9 cellular contexts compared by ENCODE assay signal in the genomic region with DNA sequence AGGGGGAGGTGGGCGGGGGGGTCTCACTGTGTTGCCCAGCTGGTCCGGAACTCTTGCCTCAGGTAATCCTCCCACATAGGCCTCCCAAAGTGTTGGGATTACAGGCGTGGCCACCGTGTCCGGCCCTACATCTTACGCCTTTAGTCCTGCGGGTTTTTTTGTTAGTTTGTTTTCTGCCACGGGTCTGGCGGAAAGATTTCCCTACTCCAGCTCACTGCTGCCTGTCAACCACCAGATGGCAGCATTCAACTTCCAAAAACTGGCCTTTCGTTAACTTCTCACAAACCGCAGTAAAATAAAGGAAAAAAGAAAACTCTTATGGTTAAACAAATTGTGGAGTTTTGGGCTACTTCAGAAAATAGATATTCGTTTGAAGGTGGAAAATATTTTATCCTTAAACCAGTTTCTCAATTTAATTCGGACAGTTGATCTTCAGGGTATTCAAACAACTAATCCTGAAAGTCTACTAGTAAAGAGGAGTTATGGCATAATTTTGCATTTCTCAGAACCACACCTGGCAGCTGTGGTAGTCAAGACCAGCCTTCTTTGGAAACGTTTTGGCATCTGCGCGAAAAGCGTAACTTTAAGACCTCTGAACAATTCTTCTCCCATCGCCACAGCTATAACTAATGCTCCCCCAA. TPM values are rescaled to one million over a fixed set of nuclear protein-coding genes. Genes with fewer than 3 reads are reported as not detected.
DNase-seq lines count a peak whose midpoint lies in the region; ATAC-seq lines count a peak whose summit lies in the region.
"Had no signal": no experiment of that assay in that cellular context is flagged by ENCODE, and none has a peak within 500 bp of the region (broad histone marks: within the 10 kb centered on the region; RNA-seq: fewer than 3 reads in every experiment).

No MANE protein-coding gene starts in this region.

- ATAC-seq in GM18867 (IDR thresholded peaks at IDR 0.05; ENCODE audit: unreplicated experiment) (peak; percentile 82), left ventricle myocardium superior (peak; percentile 27), HG03565 (IDR thresholded peaks at IDR 0.05; ENCODE audit: unreplicated experiment) (no peak)

- intact Hi-C loops in left ventricle myocardium superior (cut with micrococcal nuclease) = loop anchor here (5.0 kb wide), 2 partner anchors 312 to 362 kb away; no protein-coding TSS in a partner anchor

- H3K9me3 Mint-ChIP-seq in activated CD4-positive, alpha-beta T cell treated with anti-CD3 and anti-CD28 coated beads, Interleukin-2, amount 10 ng/mL, durations not matched to agents 7 days and 5 days = no peaks in the 10 kb centered on the region

- H3K4me1 Mint-ChIP-seq in activated CD4-positive, alpha-beta T cell treated with anti-CD3 and anti-CD28 coated beads, Interleukin-2, amount 10 ng/mL, durations not matched to agents 7 days and 5 days = no peaks in the 10 kb centered on the region

- H3K36me3 Mint-ChIP-seq in activated CD4-positive, alpha-beta T cell treated with anti-CD3 and anti-CD28 coated beads, Interleukin-2, amount 10 ng/mL, durations not matched to agents 7 days and 5 days (ENCODE audit: low read depth) = no peaks in the 10 kb centered on the region

- DNase-seq in D341Med (ENCODE audit: low spot score) (peak; percentile 63), NCI-H146 (lab: John Stamatoyannopoulos, UW) (peak; percentile 67), left ventricle myocardium superior (peak; percentile 19), retina (peak; percentile 70)
- peak; percentile 8 for DNase-seq in activated CD4-positive, alpha-beta T cell treated with anti-CD3 and anti-CD28 coated beads, Interleukin-2, amount 10 ng/mL, durations not matched to agents 7 days and 5 days
- DNase-seq in effector CD4-positive, alpha-beta T cell = no peak

- no peak overlapping the region for H3K27ac Mint-ChIP-seq in activated CD4-positive, alpha-beta T cell treated with anti-CD3 and anti-CD28 coated beads, Interleukin-2, amount 10 ng/mL, durations not matched to agents 7 days and 5 days

- H3K4me3 Mint-ChIP-seq in activated CD4-positive, alpha-beta T cell treated with anti-CD3 and anti-CD28 coated beads, Interleukin-2, amount 10 ng/mL, durations not matched to agents 7 days and 5 days = no peak overlapping the region

- no peaks in the 10 kb centered on the region for H3K27me3 Mint-ChIP-seq in activated CD4-positive, alpha-beta T cell treated with anti-CD3 and anti-CD28 coated beads, Interleukin-2, amount 10 ng/mL, durations not matched to agents 7 days and 5 days

- POLR2A ChIA-PET in activated CD4-positive, alpha-beta T cell treated with anti-CD3 and anti-CD28 coated beads, Interleukin-2, amount 10 ng/mL, durations not matched to agents 7 days and 5 days (lab: Charles Lee) = no interaction called here

- CTCF ChIA-PET in activated CD4-positive, alpha-beta T cell treated with anti-CD3 and anti-CD28 coated beads, Interleukin-2, amount 10 ng/mL, durations not matched to agents 7 days and 5 days (lab: Charles Lee) = interaction anchor here (1.0 to 1.4 kb wide), 2 partner anchors 311 to 315 kb away, joined by 3 read pairs; no protein-coding TSS in a partner anchor

RNA-seq across cellular contexts. Expression of a gene that starts 41.1 kb away (rescaled TPM):
- total RNA-seq in activated CD4-positive, alpha-beta T cell treated with anti-CD3 and anti-CD28 coated beads, Interleukin-2, amount 10 ng/mL, durations not matched to agents 7 days and 5 days = not detected
- not detected for total RNA-seq in left ventricle myocardium superior
- total RNA-seq: activated CD8-positive, alpha-beta memory T cell treated with anti-CD3 and anti-CD28 coated beads for 36 hours had no signal
